7 cellular contexts compared by ENCODE assay signal in the genomic region with DNA sequence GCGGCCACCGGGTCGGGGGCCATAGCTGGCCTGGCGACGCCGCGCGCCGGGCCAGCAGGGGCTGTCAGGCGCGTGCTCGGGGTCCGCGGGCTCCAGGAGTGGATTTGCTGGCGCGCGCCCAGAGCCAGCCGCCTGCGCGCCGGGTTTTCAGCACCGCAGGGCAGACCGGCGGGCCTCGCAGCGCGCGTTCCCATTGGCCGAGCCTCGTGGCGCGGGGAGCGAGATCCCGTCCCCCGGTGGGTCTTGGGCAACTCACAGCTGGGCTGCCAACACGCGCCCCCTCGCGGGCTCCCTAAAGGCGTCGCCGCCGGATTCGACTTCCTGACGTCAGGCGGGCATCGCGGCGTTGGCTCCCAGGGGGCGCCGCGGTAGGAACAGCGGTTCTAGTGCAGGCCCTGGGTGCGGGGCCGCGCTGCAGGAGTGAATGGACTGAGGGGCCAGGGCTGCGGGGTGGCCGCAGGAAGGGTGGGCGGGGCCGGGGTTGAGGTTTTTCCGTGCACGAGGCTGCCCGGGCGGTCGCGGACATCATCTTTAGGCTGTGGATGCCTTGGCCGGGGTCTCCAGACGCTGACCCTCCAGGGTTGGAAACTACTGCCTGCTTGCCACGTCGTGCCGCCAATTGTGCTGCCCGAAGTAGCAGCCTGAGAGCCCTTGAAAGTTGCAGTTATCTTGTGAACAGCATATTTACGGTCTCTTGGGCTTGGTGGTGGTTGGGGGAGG. TPM values are rescaled to one million over a fixed set of nuclear protein-coding genes. Genes with fewer than 3 reads are reported as not detected.
DNase-seq lines count a peak whose midpoint lies in the region; ATAC-seq, FAIRE-seq and TF ChIP-seq lines count a peak whose summit lies in the region.

A gene (minus strand): TSS at position 268 of the 720 bp plus-strand sequence. CDS start 74 bp downstream, at position 194.

- no peak for FAIRE-seq in bronchial epithelial cell (lab: Jason Lieb, UNC)

- TF ChIP-seq CTCF in WERI-Rb-1 (IDR thresholded peaks at IDR 0.05; ENCODE audit: low read depth, low read length) (peak; percentile 75), bronchial epithelial cell (IDR thresholded peaks at IDR 0.05; ENCODE audit: insufficient read depth, low read length, severe bottlenecking) (peak; percentile 79)

- H3K27ac ChIP-seq in WERI-Rb-1: peak within 1 kb of the TSS; percentile 98
- H3K27ac ChIP-seq in skin epidermis: peak within 1 kb of the TSS; percentile 10 to 96 (median 88)

- H3K27me3 ChIP-seq in WERI-Rb-1 (ENCODE audit: insufficient read depth, low read depth, severe bottlenecking) (no peaks in the 10 kb centered on the region), bronchial epithelial cell (ENCODE audit: control insufficient read depth, insufficient read depth, low read length) (no peaks in the 10 kb centered on the region)

- H3K9me3 ChIP-seq in WERI-Rb-1 (ENCODE audit: severe bottlenecking): no peaks in the 10 kb centered on the region

- DNase-seq in NCI-H2171 treated with DMSO at 0.1 percent for 48 hours (lab: John Stamatoyannopoulos, UW) (peak; percentile 96), WERI-Rb-1 (peak; percentile 98), bronchial epithelial cell (ENCODE audit: low read depth) (peak; percentile 75), iPS-NIHi7 (ENCODE audit: extremely low spot score) (peak; percentile 89)

- peaks cover 40% of the 10 kb centered on the region for H3K36me3 ChIP-seq in WERI-Rb-1
- H3K36me3 ChIP-seq in bronchial epithelial cell (ENCODE audit: control insufficient read depth, insufficient read depth, low read length): peaks cover 1% of the 10 kb centered on the region

- ATAC-seq in GM18511 (IDR thresholded peaks at IDR 0.05; ENCODE audit: unreplicated experiment) (peak; percentile 55), HG03064 (IDR thresholded peaks at IDR 0.05; ENCODE audit: low read depth, unreplicated experiment) (peak; percentile 48)

- H3K4me3 ChIP-seq in WERI-Rb-1 (ENCODE audit: low read depth, low read length): peak within 1 kb of the TSS; percentile 92
- peak within 1 kb of the TSS; percentile 63 for H3K4me3 ChIP-seq in bronchial epithelial cell (ENCODE audit: low read depth, low read length)
- peak within 1 kb of the TSS; percentile 50 to 82 (median 53) for H3K4me3 ChIP-seq in skin epidermis

RNA-seq across cellular contexts. Expression of the gene that starts here (rescaled TPM):
- 23.2 and 46.9 TPM in 2 replicates for total RNA-seq in bronchial epithelial cell

Comparison
In these comparisons a context has a peak if more than half of its experiments do, and no peak if none do; other contexts are left out.
1. Peak in every context shown above with its lines: DNase-seq, ATAC-seq, H3K4me3 ChIP-seq and H3K27ac ChIP-seq.